11 cellular contexts compared by ENCODE assay signal in genomic region chr5:144028644-144029043, GRCh38.
DNase-seq lines count a peak whose midpoint lies in the region; ATAC-seq and TF ChIP-seq lines count a peak whose summit lies in the region.
"Had no signal": no experiment of that assay in that cellular context is flagged by ENCODE, and none has a peak within 500 bp of the region (broad histone marks: within the 10 kb centered on the region; RNA-seq: fewer than 3 reads in every experiment).

No MANE protein-coding gene starts in this region.

- H3K23ac ChIP-seq in IMR-90 (ENCODE audit: low read depth, low read length), result 0 out of 2 replicates have a peak overlapping the region, but pooled peaks have one; percentile 23

- no peak overlapping the region for H2AK9ac ChIP-seq in IMR-90 (replicated peaks; ENCODE audit: low read depth, low read length, poor library complexity)

- peaks cover 0 to 1% (median 0%) of the 10 kb centered on the region in 6 donors for H3K9me3 Mint-ChIP-seq in immature natural killer cell
- H3K9me3 Mint-ChIP-seq in type B pancreatic cell, result no peaks in the 10 kb centered on the region

- POLR2A ChIA-PET in IMR-90 (lab: Charles Lee; ENCODE audit: unreplicated experiment), result no interaction called here

- CTCF ChIA-PET in IMR-90 (lab: Yijun Ruan, JAX), result interaction anchor here (1.1 kb wide), 1 partner anchor 9 kb away, joined by 4 read pairs; no protein-coding TSS in a partner anchor

- H3K4me3 Mint-ChIP-seq in immature natural killer cell, result no peak overlapping the region
- no peak overlapping the region for H3K4me3 Mint-ChIP-seq in type B pancreatic cell

- in situ Hi-C loops in IMR-90 (cut with MboI; ENCODE audit: low sequenced_read_pairs), result no loop called here

- no peak overlapping the region; the same call in 1 of the 2 replicates for H3K4me3 ChIP-seq in IMR-90 (ENCODE audit: insufficient read depth, low read depth, low read length)
- peak overlapping the region in 7 of 12 donors; percentile 6 to 33 (median 21) for H3K4me3 ChIP-seq in heart left ventricle

- H3K14ac ChIP-seq in IMR-90 (replicated peaks; ENCODE audit: low read depth, low read length), result peak overlapping the region; percentile 33

- peak overlapping the region; percentile 24 to 55; a peak in 3 of 4 replicates for H4K8ac ChIP-seq in IMR-90 (ENCODE audit: low read depth in 2 of 2, low read length in 2 of 2)

- H3K27me3 ChIP-seq in IMR-90 (ENCODE audit: control insufficient read depth, insufficient read depth, low read length), result no peaks in the 10 kb centered on the region
- no peaks in the 10 kb centered on the region for H3K27me3 ChIP-seq in heart left ventricle

- H3K27ac ChIP-seq in IMR-90 (ENCODE audit: insufficient read depth, low read length), result peak overlapping the region; percentile 70; the same call in 1 of the 2 replicates
- peak overlapping the region in 11 of 12 donors; percentile 38 to 86 (median 81) for H3K27ac ChIP-seq in heart left ventricle

- TF ChIP-seq CTCF in IMR-90 (conservative IDR thresholded peaks at IDR 0.05; ENCODE audit: low read depth, low read length), result no peak
- no peak for TF ChIP-seq CTCF in heart left ventricle (IDR thresholded peaks at IDR 0.05)
- no peak for TF ChIP-seq CTCF in type B pancreatic cell (conservative IDR thresholded peaks at IDR 0.05)

- H3K9ac ChIP-seq in IMR-90 (ENCODE audit: low read depth, low read length), result no peak overlapping the region; the same call in 1 of the 2 replicates

- no peaks in the 10 kb centered on the region for H3K36me3 Mint-ChIP-seq in immature natural killer cell
- H3K36me3 Mint-ChIP-seq in type B pancreatic cell, result no peaks in the 10 kb centered on the region

- H3K56ac ChIP-seq in IMR-90 (ENCODE audit: extremely low read depth, insufficient read depth, low read length), result no peak overlapping the region

- peak overlapping the region; percentile 68; the same call in 1 of the 2 replicates for H4K5ac ChIP-seq in IMR-90 (ENCODE audit: low read depth, low read length)

- H3K9me1 ChIP-seq in IMR-90 (ENCODE audit: insufficient read depth, low read length), result no peaks in the 10 kb centered on the region

- no peak overlapping the region for H2AK5ac ChIP-seq in IMR-90 (ENCODE audit: low read depth, low read length)

- no TSS peak for BruUV-seq in IMR-90 (replicated peaks; lab: Mats Ljungman, UMichigan)

- no peak for TF ChIP-seq POLR2A in IMR-90 (IDR thresholded peaks at IDR 0.05; ENCODE audit: low read depth, low read length)
- TF ChIP-seq POLR2A in heart left ventricle (IDR thresholded peaks at IDR 0.05), result no peak

- DNase-seq in IMR-90, result peak; percentile 84
- peak; percentile 63 to 65 for DNase-seq in SHP77 (lab: John Stamatoyannopoulos, UW)
- peak in 1 of 5 donors; percentile 14 for DNase-seq in heart left ventricle
- peak; percentile 13 for DNase-seq in smooth muscle cell of the brain vasculature (ENCODE audit: low read depth, low spot score)
- no peak for DNase-seq in C1 segment of cervical spinal cord (lab: John Stamatoyannopoulos, UW)
- DNase-seq in immature natural killer cell, result no peak
- DNase-seq in LoVo (ENCODE audit: low spot score), result no peak
- no peak for DNase-seq in type B pancreatic cell (ENCODE audit: extremely low spot score, unreplicated experiment)
- DNase-seq: central memory CD4-positive, alpha-beta T cell; H7; stimulated activated CD4-positive, alpha-beta T cell treated with anti-CD3 and anti-CD28 coated beads, Interleukin-4, amount 100 ng/mL, for 1 hour had no signal

- peak overlapping the region; percentile 83 for H2BK5ac ChIP-seq in IMR-90 (ENCODE audit: low read depth, low read length, poor library complexity, severe bottlenecking)

- peak overlapping the region; percentile 88 for H3K4me2 ChIP-seq in IMR-90 (ENCODE audit: low read depth, low read length)

- peak overlapping the region; percentile 53 for H2AFZ ChIP-seq in IMR-90 (replicated peaks; ENCODE audit: low read length, poor library complexity)

- no peak for TF ChIP-seq RAD21 in IMR-90 (IDR thresholded peaks at IDR 0.05; ENCODE audit: low read length)

- dilution Hi-C loops in IMR-90 (cut with HindIII; ENCODE audit: low sequenced_read_pairs, unreplicated experiment), result no loop called here

- no peak overlapping the region for H3K27ac Mint-ChIP-seq in immature natural killer cell
- no peak overlapping the region for H3K27ac Mint-ChIP-seq in type B pancreatic cell

- H3K4me1 ChIP-seq in IMR-90 (ENCODE audit: control insufficient read depth, insufficient read depth, low read length) (peaks cover 10% of the 10 kb centered on the region), heart left ventricle (peaks cover 0 to 26% (median 0%) of the 10 kb centered on the region in 12 donors)

- H3K36me3 ChIP-seq in IMR-90 (ENCODE audit: control insufficient read depth, insufficient read depth, low read length) (no peaks in the 10 kb centered on the region), heart left ventricle (no peaks in the 10 kb centered on the region)

- intact Hi-C loops in IMR-90 (cut with micrococcal nuclease), result no loop called here
- intact Hi-C loops in heart left ventricle (cut with DNase I), result loop anchor here in 2 of 10 donors (5.0 to 10.0 kb wide), 2 partner anchors 106 to 109 kb away; no protein-coding TSS in a partner anchor

- no CpG with 5 or more reads among the region's 2 CpGs for WGBS in IMR-90 (ENCODE audit: extremely low coverage in 2 of 2, insufficient read length in 1 of 2), 2 experiments
- 7 to 11% (median 8%) methylated on average over 2 of the region's 2 CpGs for WGBS in heart left ventricle, 4 donors

- H3K9me3 ChIP-seq in IMR-90 (ENCODE audit: control insufficient read depth, insufficient read depth, low read length) (no peaks in the 10 kb centered on the region), heart left ventricle (no peaks in the 10 kb centered on the region)

- H2BK120ac ChIP-seq in IMR-90 (ENCODE audit: low read depth, low read length), result peak overlapping the region; percentile 26; the same call in 1 of the 2 replicates

- peak overlapping the region; percentile 70; the same call in 1 of the 2 replicates for H3K18ac ChIP-seq in IMR-90 (ENCODE audit: low read depth, low read length)

- peak overlapping the region; percentile 48; the same call in 1 of the 2 replicates for H2BK20ac ChIP-seq in IMR-90 (ENCODE audit: low read depth, low read length)

- H3K27me3 Mint-ChIP-seq in immature natural killer cell (ENCODE audit: low read depth in 3 of 3) (peaks cover 5 to 9% (median 7%) of the 10 kb centered on the region in 3 donors), type B pancreatic cell (no peaks in the 10 kb centered on the region)

- H2BK15ac ChIP-seq in IMR-90 (ENCODE audit: low read depth, low read length), result no peak overlapping the region; the same call in 1 of the 3 replicates

- ATAC-seq in IMR-90 (ENCODE audit: low read depth) (peak; percentile 90), heart left ventricle (peak; percentile 84 to 95 (median 90))

- no peaks in the 10 kb centered on the region for H3K79me1 ChIP-seq in IMR-90 (ENCODE audit: low read depth in 1 of 2, low read length in 2 of 2)

- no peak overlapping the region; the same call in 1 of the 2 replicates for H3K4ac ChIP-seq in IMR-90 (ENCODE audit: low read depth, low read length)

- H4K91ac ChIP-seq in IMR-90 (ENCODE audit: insufficient read depth, low read depth, low read length), result 0 out of 2 replicates have a peak overlapping the region, but pooled peaks have one; percentile 11

- no peaks in the 10 kb centered on the region for H3K4me1 Mint-ChIP-seq in immature natural killer cell
- H3K4me1 Mint-ChIP-seq in type B pancreatic cell (ENCODE audit: unreplicated experiment), result peaks cover 17% of the 10 kb centered on the region

- H4K20me1 ChIP-seq in IMR-90 (ENCODE audit: insufficient read depth, low read length), result no peaks in the 10 kb centered on the region

TF ChIP-seq in IMR-90, 13 proteins besides CTCF, POLR2A, EP300 and RAD21:
- TF ChIP-seq MXI1 (IDR thresholded peaks at IDR 0.05; ENCODE audit: borderline replicate concordance, low read depth, low read length), result no peak
TF ChIP-seq in IMR-90: peak in this region for 0.

Comparison
In these comparisons a context has a peak if more than half of its experiments do, and no peak if none do; other contexts are left out.
1. DNase-seq: peak in IMR-90 (single experiment), SHP77 (2 of 2) and smooth muscle cell of the brain vasculature (single experiment); none in C1 segment of cervical spinal cord (0 of 14), immature natural killer cell (0 of 3), LoVo (single experiment) and type B pancreatic cell (single experiment).